ENCODE assay signal across 28 cellular contexts in genomic region chr18:11873670-11874340, GRCh38.
"Had no signal": no experiment of that assay in that cellular context is flagged by ENCODE, and none has a peak within 500 bp of the region (broad histone marks: within the 10 kb centered on the region; RNA-seq: fewer than 3 reads in every experiment).

No MANE protein-coding gene starts in this region.

- H3K4me1 Mint-ChIP-seq: activated naive CD8-positive, alpha-beta T cell treated with anti-CD3 and anti-CD28 coated beads, Interleukin-2, amount 10 ng/mL, durations not matched to agents 7 days and 5 days; mesothelial cell of epicardium had no signal

- H3K36me3 Mint-ChIP-seq: stimulated activated effector memory CD8-positive, alpha-beta T cell treated with anti-CD3 and anti-CD28 coated beads, Interleukin-12 subunit alpha, Interleukin-12 subunit beta, amount 100 ng/mL, for 72 hours had no signal

- H3K27ac ChIP-seq: brain microvascular endothelial cell, coronary artery, esophagus muscularis mucosa, foreskin keratinocyte, sigmoid colon, thoracic aorta, uterus, VCaP had no signal

- H3K27me3 ChIP-seq: brain microvascular endothelial cell, esophagus muscularis mucosa, foreskin keratinocyte, heart left ventricle, pancreas, sigmoid colon, uterus had no signal

- H3K4me3 ChIP-seq: coronary artery, esophagus muscularis mucosa, heart left ventricle, lung, psoas muscle, sigmoid colon, thoracic aorta, uterus had no signal

- H3K4me1 ChIP-seq: sigmoid colon, uterus had no signal

- H3K36me3 ChIP-seq: brain microvascular endothelial cell, pancreas, thoracic aorta, uterus had no signal

- H3K4me3 Mint-ChIP-seq: activated CD4-positive, alpha-beta memory T cell treated with anti-CD3 and anti-CD28 coated beads, Interleukin-2, amount 10 ng/mL, durations not matched to agents 7 days and 5 days; activated naive CD4-positive, alpha-beta T cell treated with anti-CD3 and anti-CD28 coated beads for 36 hours; activated naive CD8-positive, alpha-beta T cell treated with anti-CD3 and anti-CD28 coated beads, Interleukin-2, amount 10 ng/mL, durations not matched to agents 7 days and 5 days; mesothelial cell of epicardium; naive B cell; stimulated activated effector memory CD8-positive, alpha-beta T cell treated with anti-CD3 and anti-CD28 coated beads, Interleukin-12 subunit alpha, Interleukin-12 subunit beta, amount 100 ng/mL, for 72 hours; stimulated activated naive CD8-positive, alpha-beta T cell treated with anti-CD3 and anti-CD28 coated beads, Interleukin-15, Interleukin-2, amounts not matched to agents 100 ng/mL and 50 ng/mL, for 24 hours; type B pancreatic cell had no signal

- H3K27ac Mint-ChIP-seq: activated CD4-positive, alpha-beta memory T cell treated with anti-CD3 and anti-CD28 coated beads, Interleukin-2, amount 10 ng/mL, durations not matched to agents 7 days and 5 days; activated naive CD4-positive, alpha-beta T cell treated with anti-CD3 and anti-CD28 coated beads for 36 hours; activated naive CD8-positive, alpha-beta T cell treated with anti-CD3 and anti-CD28 coated beads, Interleukin-2, amount 10 ng/mL, durations not matched to agents 7 days and 5 days; mesothelial cell of epicardium; stimulated activated effector memory CD8-positive, alpha-beta T cell treated with anti-CD3 and anti-CD28 coated beads, Interleukin-12 subunit alpha, Interleukin-12 subunit beta, amount 100 ng/mL, for 72 hours; stimulated activated naive CD8-positive, alpha-beta T cell treated with anti-CD3 and anti-CD28 coated beads, Interleukin-15, Interleukin-2, amounts not matched to agents 100 ng/mL and 50 ng/mL, for 24 hours; type B pancreatic cell had no signal

- H3K9me3 Mint-ChIP-seq: activated CD4-positive, alpha-beta memory T cell treated with anti-CD3 and anti-CD28 coated beads, Interleukin-2, amount 10 ng/mL, durations not matched to agents 7 days and 5 days; activated naive CD8-positive, alpha-beta T cell treated with anti-CD3 and anti-CD28 coated beads, Interleukin-2, amount 10 ng/mL, durations not matched to agents 7 days and 5 days; stimulated activated effector memory CD8-positive, alpha-beta T cell treated with anti-CD3 and anti-CD28 coated beads, Interleukin-12 subunit alpha, Interleukin-12 subunit beta, amount 100 ng/mL, for 72 hours; stimulated activated naive CD8-positive, alpha-beta T cell treated with anti-CD3 and anti-CD28 coated beads, Interleukin-15, Interleukin-2, amounts not matched to agents 100 ng/mL and 50 ng/mL, for 24 hours; type B pancreatic cell had no signal

- DNase-seq: activated CD4-positive, alpha-beta memory T cell treated with anti-CD3 and anti-CD28 coated beads, Interleukin-2, amount 10 ng/mL, durations not matched to agents 7 days and 5 days; activated CD4-positive, alpha-beta T cell treated with anti-CD3 and anti-CD28 coated beads for 48 hours; activated effector memory CD4-positive, alpha-beta T cell treated with Interleukin-2 at 50 U/mL for 16 hours; activated naive CD4-positive, alpha-beta T cell treated with anti-CD3 and anti-CD28 coated beads for 36 hours; activated naive CD8-positive, alpha-beta T cell treated with anti-CD3 and anti-CD28 coated beads, Interleukin-2, amount 10 ng/mL, durations not matched to agents 7 days and 5 days; brain microvascular endothelial cell; foreskin keratinocyte; heart left ventricle; hypothalamus; naive B cell; nucleus accumbens; psoas muscle; sigmoid colon; small intestine; stimulated activated CD4-positive, alpha-beta T cell treated with anti-CD3 and anti-CD28 coated beads, Interleukin-4, amount 100 ng/mL, for 24 hours; T-helper 9 cell; uterus had no signal

- ATAC-seq: activated CD4-positive, CD25-positive, alpha-beta regulatory T cell treated with anti-CD3 and anti-CD28 coated beads, Interleukin-2, amount 50 U/mL, for 24 hours; foreskin keratinocyte had no signal

- H3K27me3 Mint-ChIP-seq: activated naive CD8-positive, alpha-beta T cell treated with anti-CD3 and anti-CD28 coated beads, Interleukin-2, amount 10 ng/mL, durations not matched to agents 7 days and 5 days; stimulated activated naive CD8-positive, alpha-beta T cell treated with anti-CD3 and anti-CD28 coated beads, Interleukin-15, Interleukin-2, amounts not matched to agents 100 ng/mL and 50 ng/mL, for 24 hours; type B pancreatic cell had no signal

- H3K9me3 ChIP-seq: esophagus muscularis mucosa, pancreas, psoas muscle, sigmoid colon, thoracic aorta, uterus had no signal
